1 cellular context compared by ENCODE assay signal in the genomic region with DNA sequence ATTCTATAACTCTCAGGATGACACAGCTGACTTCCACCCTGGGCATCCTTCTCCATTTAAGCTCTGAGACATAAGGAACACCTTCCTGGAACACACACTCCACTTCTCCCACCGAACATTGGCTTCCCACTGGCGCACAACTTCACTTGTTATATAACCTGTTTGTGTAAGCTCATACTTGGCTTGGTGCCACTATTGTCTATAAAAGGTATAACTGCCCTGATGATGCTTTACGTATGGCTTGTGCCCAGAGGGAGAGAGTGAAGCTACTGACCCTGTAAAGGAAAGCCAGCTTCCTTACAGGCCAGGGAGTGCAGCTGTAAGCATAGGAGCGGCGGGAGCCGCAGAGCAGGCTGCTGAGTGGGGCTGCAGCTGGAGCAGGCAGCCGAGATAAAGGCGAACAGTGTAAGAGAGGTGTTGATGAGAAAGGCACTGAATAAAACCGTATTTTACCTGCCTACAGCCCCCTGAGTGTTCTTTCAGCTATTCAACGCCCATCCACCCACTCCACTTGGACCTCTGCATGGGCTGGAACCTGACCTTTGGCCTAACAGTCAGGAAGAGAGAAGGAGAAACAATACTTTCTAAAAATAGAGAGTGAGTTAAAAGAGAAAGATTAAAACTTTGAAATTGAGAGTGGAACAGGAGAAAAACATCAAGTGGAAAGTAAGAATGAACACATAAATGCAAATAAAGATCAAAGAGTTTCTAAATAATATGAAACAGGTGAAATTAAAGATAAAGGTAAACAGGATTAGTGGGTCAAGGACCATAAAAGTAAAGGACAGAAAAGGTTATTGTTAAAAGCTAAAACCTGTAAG.
TF ChIP-seq lines count a peak whose summit lies in the region.

No MANE protein-coding gene starts in this region.

TF ChIP-seq in HEK293, 187 proteins besides CTCF, POLR2A, EP300 and RAD21:
- TF ChIP-seq, protein P1, sequence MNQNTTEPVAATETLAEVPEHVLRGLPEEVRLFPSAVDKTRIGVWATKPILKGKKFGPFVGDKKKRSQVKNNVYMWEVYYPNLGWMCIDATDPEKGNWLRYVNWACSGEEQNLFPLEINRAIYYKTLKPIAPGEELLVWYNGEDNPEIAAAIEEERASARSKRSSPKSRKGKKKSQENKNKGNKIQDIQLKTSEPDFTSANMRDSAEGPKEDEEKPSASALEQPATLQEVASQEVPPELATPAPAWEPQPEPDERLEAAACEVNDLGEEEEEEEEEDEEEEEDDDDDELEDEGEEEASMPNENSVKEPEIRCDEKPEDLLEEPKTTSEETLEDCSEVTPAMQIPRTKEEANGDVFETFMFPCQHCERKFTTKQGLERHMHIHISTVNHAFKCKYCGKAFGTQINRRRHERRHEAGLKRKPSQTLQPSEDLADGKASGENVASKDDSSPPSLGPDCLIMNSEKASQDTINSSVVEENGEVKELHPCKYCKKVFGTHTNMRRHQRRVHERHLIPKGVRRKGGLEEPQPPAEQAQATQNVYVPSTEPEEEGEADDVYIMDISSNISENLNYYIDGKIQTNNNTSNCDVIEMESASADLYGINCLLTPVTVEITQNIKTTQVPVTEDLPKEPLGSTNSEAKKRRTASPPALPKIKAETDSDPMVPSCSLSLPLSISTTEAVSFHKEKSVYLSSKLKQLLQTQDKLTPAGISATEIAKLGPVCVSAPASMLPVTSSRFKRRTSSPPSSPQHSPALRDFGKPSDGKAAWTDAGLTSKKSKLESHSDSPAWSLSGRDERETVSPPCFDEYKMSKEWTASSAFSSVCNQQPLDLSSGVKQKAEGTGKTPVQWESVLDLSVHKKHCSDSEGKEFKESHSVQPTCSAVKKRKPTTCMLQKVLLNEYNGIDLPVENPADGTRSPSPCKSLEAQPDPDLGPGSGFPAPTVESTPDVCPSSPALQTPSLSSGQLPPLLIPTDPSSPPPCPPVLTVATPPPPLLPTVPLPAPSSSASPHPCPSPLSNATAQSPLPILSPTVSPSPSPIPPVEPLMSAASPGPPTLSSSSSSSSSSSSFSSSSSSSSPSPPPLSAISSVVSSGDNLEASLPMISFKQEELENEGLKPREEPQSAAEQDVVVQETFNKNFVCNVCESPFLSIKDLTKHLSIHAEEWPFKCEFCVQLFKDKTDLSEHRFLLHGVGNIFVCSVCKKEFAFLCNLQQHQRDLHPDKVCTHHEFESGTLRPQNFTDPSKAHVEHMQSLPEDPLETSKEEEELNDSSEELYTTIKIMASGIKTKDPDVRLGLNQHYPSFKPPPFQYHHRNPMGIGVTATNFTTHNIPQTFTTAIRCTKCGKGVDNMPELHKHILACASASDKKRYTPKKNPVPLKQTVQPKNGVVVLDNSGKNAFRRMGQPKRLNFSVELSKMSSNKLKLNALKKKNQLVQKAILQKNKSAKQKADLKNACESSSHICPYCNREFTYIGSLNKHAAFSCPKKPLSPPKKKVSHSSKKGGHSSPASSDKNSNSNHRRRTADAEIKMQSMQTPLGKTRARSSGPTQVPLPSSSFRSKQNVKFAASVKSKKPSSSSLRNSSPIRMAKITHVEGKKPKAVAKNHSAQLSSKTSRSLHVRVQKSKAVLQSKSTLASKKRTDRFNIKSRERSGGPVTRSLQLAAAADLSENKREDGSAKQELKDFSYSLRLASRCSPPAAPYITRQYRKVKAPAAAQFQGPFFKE (tag by site-specific recombination; IDR thresholded peaks at IDR 0.05; ENCODE audit: borderline replicate concordance): no peak
- peak; percentile 86 for TF ChIP-seq PRDM1 (tag by site-specific recombination; IDR thresholded peaks at IDR 0.05)
